8 cellular contexts compared by ENCODE assay signal in genomic region chr7:90597527-90597871, GRCh38. TPM values are rescaled to one million over a fixed set of nuclear protein-coding genes. Genes with fewer than 3 reads are reported as not detected.
DNase-seq lines count a peak whose midpoint lies in the region; TF ChIP-seq lines count a peak whose summit lies in the region.

No MANE protein-coding gene starts in this region.

- H3K27me3 ChIP-seq in Caco-2 (replicated peaks; ENCODE audit: control insufficient read depth, insufficient read depth, low read length) (no peaks in the 10 kb centered on the region), fibroblast of lung (ENCODE audit: control insufficient read depth, insufficient read depth, low read length) (no peaks in the 10 kb centered on the region)

- CTCF ChIA-PET in Caco-2 (lab: Charles Lee) (interaction anchor here (1.9 kb wide), 1 partner anchor 331 kb away, joined by 6 read pairs; no protein-coding TSS in a partner anchor), RWPE1 (lab: Yijun Ruan, JAX) (interaction anchor here (0.6 to 1.8 kb wide), 2 partner anchors 27 to 78 kb away, joined by 4 to 5 read pairs; no protein-coding TSS in a partner anchor)

- POLR2A ChIA-PET in Caco-2 (lab: Charles Lee) (no interaction called here), RWPE1 (lab: Yijun Ruan, JAX; ENCODE audit: low non-redundant PET) (no interaction called here)

- intact Hi-C loops in Caco-2 (cut with micrococcal nuclease; ENCODE audit: unreplicated experiment) (loop anchor here (1.0 to 10.0 kb wide), 6 partner anchors 32 to 437 kb away; no protein-coding TSS in a partner anchor), head of caudate nucleus (cut with DNase I) (no loop called here)

- H3K27me3 Mint-ChIP-seq in Caco-2 (ENCODE audit: insufficient read depth, unreplicated experiment) (no peaks in the 10 kb centered on the region), progenitor cell of endocrine pancreas (no peaks in the 10 kb centered on the region)

- H3K9me3 ChIP-seq in Caco-2 (no peaks in the 10 kb centered on the region), fibroblast of lung (ENCODE audit: control insufficient read depth, insufficient read depth, low read depth, low read length) (no peaks in the 10 kb centered on the region)

- H3K4me3 Mint-ChIP-seq in Caco-2 (ENCODE audit: unreplicated experiment): peak overlapping the region; percentile 95
- H3K4me3 Mint-ChIP-seq in progenitor cell of endocrine pancreas (ENCODE audit: low read depth): peak overlapping the region; percentile 95

- H3K36me3 Mint-ChIP-seq in Caco-2 (ENCODE audit: insufficient read depth, unreplicated experiment) (no peaks in the 10 kb centered on the region), progenitor cell of endocrine pancreas (ENCODE audit: insufficient read depth) (no peaks in the 10 kb centered on the region)

- TF ChIP-seq CTCF in Caco-2 (IDR thresholded peaks at IDR 0.05; ENCODE audit: insufficient read depth in 1 of 2, low read depth in 1 of 2, low read length in 1 of 2, severe bottlenecking in 1 of 2, unreplicated experiment in 1 of 2) (no peak), RWPE1 (conservative IDR thresholded peaks at IDR 0.05; ENCODE audit: low read depth) (no peak), fibroblast of lung (conservative IDR thresholded peaks at IDR 0.05 in 1 of 2, IDR thresholded peaks at IDR 0.05 in 1 of 2; ENCODE audit: low read depth in 1 of 2, low read length in 2 of 2) (no peak), progenitor cell of endocrine pancreas (IDR thresholded peaks at IDR 0.05; ENCODE audit: unreplicated experiment) (no peak)

- H2AFZ ChIP-seq in fibroblast of lung (ENCODE audit: low read length): no peak overlapping the region

- peaks cover 56% of the 10 kb centered on the region for H3K79me2 ChIP-seq in fibroblast of lung (ENCODE audit: control insufficient read depth, insufficient read depth, low read length)

- H3K4me3 ChIP-seq in Caco-2 (ENCODE audit: low read depth, low read length) (peak overlapping the region; percentile 89; the same call in 1 of the 2 replicates), fibroblast of lung (replicated peaks in 1 of 4; ENCODE audit: control extremely low read depth in 1 of 4, insufficient read depth in 1 of 4, low read depth in 3 of 4, low read length in 4 of 4) (peak overlapping the region; percentile 78 to 91 (median 87))

- H3K36me3 ChIP-seq in Caco-2 (ENCODE audit: control insufficient read depth, insufficient read depth, low read length) (no peaks in the 10 kb centered on the region), fibroblast of lung (ENCODE audit: control insufficient read depth, insufficient read depth, low read length) (no peaks in the 10 kb centered on the region)

- H3K4me2 ChIP-seq in fibroblast of lung (ENCODE audit: extremely low read depth, insufficient read depth, low read length): peak overlapping the region; percentile 67

- 0 out of 2 replicates have a peak, but pooled peaks cover 2% of the 10 kb centered on the region for H3K4me1 ChIP-seq in Caco-2
- peaks cover 10% of the 10 kb centered on the region for H3K4me1 ChIP-seq in fibroblast of lung (ENCODE audit: control insufficient read depth, extremely low read depth, insufficient read depth, low read length)

- H3K27ac ChIP-seq in RWPE1: no peak overlapping the region
- peak overlapping the region; percentile 88 for H3K27ac ChIP-seq in fibroblast of lung (ENCODE audit: insufficient read depth, low read length)

- H3K4me1 Mint-ChIP-seq in Caco-2 (ENCODE audit: low read depth, unreplicated experiment) (peaks cover 7% of the 10 kb centered on the region), progenitor cell of endocrine pancreas (ENCODE audit: low read depth) (peaks cover 36% of the 10 kb centered on the region)

- BruUV-seq in Caco-2 (replicated peaks; lab: Mats Ljungman, UMichigan): TSS peak; percentile 42

- no peak overlapping the region for H3K9ac ChIP-seq in fibroblast of lung (ENCODE audit: insufficient read depth, low read length)

- DNase-seq in Caco-2 (no peak), RWPE1 (ENCODE audit: low spot score) (peak; percentile 18), fibroblast of lung (ENCODE audit: low read depth in 2 of 2) (peak; percentile 10 to 23), progenitor cell of endocrine pancreas (ENCODE audit: low spot score, unreplicated experiment) (no peak), DMS53 treated with DMSO at 0.1 percent for 48 hours (lab: John Stamatoyannopoulos, UW; ENCODE audit: unreplicated experiment) (no peak), dedifferentiated amniotic fluid mesenchymal stem cell (ENCODE audit: extremely low spot score) (no peak), head of caudate nucleus (no peak)
- no peak for DNase-seq in stimulated activated CD8-positive, alpha-beta memory T cell treated with anti-CD3 and anti-CD28 coated beads, Interleukin-4, amount 100 ng/mL, for 48 hours

- no peaks in the 10 kb centered on the region for H4K20me1 ChIP-seq in fibroblast of lung (ENCODE audit: control insufficient read depth, extremely low read depth, insufficient read depth, low read length)

- H3K9me3 Mint-ChIP-seq in Caco-2 (ENCODE audit: unreplicated experiment) (no peaks in the 10 kb centered on the region), progenitor cell of endocrine pancreas (ENCODE audit: low read depth) (no peaks in the 10 kb centered on the region)

- H3K27ac Mint-ChIP-seq in Caco-2 (ENCODE audit: unreplicated experiment) (no peak overlapping the region), progenitor cell of endocrine pancreas (peak overlapping the region; percentile 93)

RNA-seq across cellular contexts. Expression of gene CDK14, which starts 1.4 kb away (rescaled TPM):
- total RNA-seq in Caco-2 (2022) (18.2 and 22.5 TPM in 2 replicates), fibroblast of lung (36.0 and 41.1 TPM in 2 replicates), progenitor cell of endocrine pancreas (116 and 117 TPM in 2 replicates)
- 23.6 and 28.9 TPM in 2 replicates for polyA plus RNA-seq in fibroblast of lung
- 15.4 and 19.2 TPM in 2 replicates for polyA plus RNA-seq in fibroblast of lung (2012)
- 33.0 and 37.5 TPM in 2 replicates for polyA minus RNA-seq in fibroblast of lung (ENCODE audit: low replicate concordance)

Comparison
In these comparisons a context has a peak if more than half of its experiments do, and no peak if none do; other contexts are left out.
1. DNase-seq: peak in RWPE1 (single experiment) and fibroblast of lung (2 of 2); none in Caco-2 (0 of 2), progenitor cell of endocrine pancreas (single experiment), DMS53 treated with DMSO at 0.1 percent for 48 hours (single experiment), dedifferentiated amniotic fluid mesenchymal stem cell (single experiment), head of caudate nucleus (0 of 42) and stimulated activated CD8-positive, alpha-beta memory T cell treated with anti-CD3 and anti-CD28 coated beads, Interleukin-4, amount 100 ng/mL, for 48 hours (single experiment).